Comparison of ENCODE assay signal across 8 cellular contexts in genomic region chr9:35811364-35812024, GRCh38. TPM values are rescaled to one million over a fixed set of nuclear protein-coding genes. Genes with fewer than 3 reads are reported as not detected.
DNase-seq lines count a peak whose midpoint lies in the region; ATAC-seq and TF ChIP-seq lines count a peak whose summit lies in the region.

No MANE protein-coding gene starts in this region.

- peak overlapping the region; percentile 89 for H3K4me3 Mint-ChIP-seq in T-helper 17 cell

- peak overlapping the region; percentile 94 for H3K27ac Mint-ChIP-seq in T-helper 17 cell

- intact Hi-C loops in sciatic nerve (cut with DNase I) = no loop called here

- H3K4me1 ChIP-seq in gastroesophageal sphincter = peaks cover 0 to 47% (median 22%) of the 10 kb centered on the region in 3 donors

- H3K27me3 Mint-ChIP-seq in T-helper 17 cell = no peaks in the 10 kb centered on the region

- peaks cover 0 to 40% of the 10 kb centered on the region in 2 donors for H3K36me3 ChIP-seq in gastroesophageal sphincter

- H3K4me3 ChIP-seq in GM12875 (ENCODE audit: low read depth, low read length) (peak overlapping the region; percentile 47), gastroesophageal sphincter (peak overlapping the region; percentile 45 to 59)

- 0 to 3% methylated on average over 5 to 8 of the region's 13 CpGs for WGBS in gastroesophageal sphincter (ENCODE audit: low coverage in 1 of 2), 2 donors

- no peak for TF ChIP-seq POLR2A in gastroesophageal sphincter (IDR thresholded peaks at IDR 0.05)

- TF ChIP-seq CTCF in GM12875 (IDR thresholded peaks at IDR 0.05; ENCODE audit: borderline replicate concordance, insufficient read depth, low read depth, low read length) (no peak), gastroesophageal sphincter (IDR thresholded peaks at IDR 0.05) (no peak)

- peaks cover 26% of the 10 kb centered on the region for H3K4me1 Mint-ChIP-seq in T-helper 17 cell

- no peaks in the 10 kb centered on the region for H3K27me3 ChIP-seq in gastroesophageal sphincter

- no peaks in the 10 kb centered on the region for H3K36me3 Mint-ChIP-seq in T-helper 17 cell (ENCODE audit: low read depth)

- no peaks in the 10 kb centered on the region for H3K9me3 ChIP-seq in T-helper 17 cell (ENCODE audit: control insufficient read depth, low read length, poor library complexity, severe bottlenecking)
- H3K9me3 ChIP-seq in gastroesophageal sphincter = no peaks in the 10 kb centered on the region

- ATAC-seq in T-helper 17 cell (no peak), gastroesophageal sphincter (no peak), sciatic nerve (no peak), GM18511 (IDR thresholded peaks at IDR 0.05; ENCODE audit: unreplicated experiment) (no peak)

- no peak for TF ChIP-seq EP300 in gastroesophageal sphincter (IDR thresholded peaks at IDR 0.05)

- peak overlapping the region in 3 of 4 donors; percentile 97 to 98 (median 98) for H3K27ac ChIP-seq in gastroesophageal sphincter

- no peak for DNase-seq in T-helper 17 cell
- peak; percentile 60 for DNase-seq in sciatic nerve (ENCODE audit: low spot score)
- DNase-seq in stimulated activated CD4-positive, alpha-beta T cell treated with anti-CD3 and anti-CD28 coated beads, Interleukin-4, amount 100 ng/mL, for 4 hours = no peak
- no peak for DNase-seq in SW 1271 (lab: John Stamatoyannopoulos, UW)
- DNase-seq in NCI-H1436 (lab: John Stamatoyannopoulos, UW) = no peak

RNA-seq across cellular contexts. Expression of gene SPAG8, which starts 0.6 kb away (rescaled TPM):
- total RNA-seq in T-helper 17 cell (under 1 TPM; 0.81 to 0.97 TPM), gastroesophageal sphincter (1 to 10 TPM in 3 of 4 donors, under 1 TPM in 1; 0.81 to 2.1 (median 1.4) TPM), sciatic nerve (6.3 TPM)

RNA-seq across cellular contexts. Expression of gene HINT2, which starts 3.3 kb away (rescaled TPM):
- total RNA-seq in T-helper 17 cell (10 to 100 TPM; 15.0 to 20.5 TPM), gastroesophageal sphincter (10 to 100 TPM; 12.7 to 29.4 (median 18.7) TPM), sciatic nerve (31.2 TPM)

RNA-seq across cellular contexts. Expression of gene FAM221B, which starts 17.0 kb away (rescaled TPM):
- total RNA-seq in T-helper 17 cell (not detected), gastroesophageal sphincter (not detected), sciatic nerve (not detected)

RNA-seq across cellular contexts. Expression of gene TMEM8B, which starts 17.5 kb away (rescaled TPM):
- total RNA-seq in T-helper 17 cell (1 to 10 TPM; 4.5 to 7.1 TPM), gastroesophageal sphincter (10 to 100 TPM; 11.7 to 23.8 (median 18.6) TPM), sciatic nerve (31.7 TPM)

RNA-seq across cellular contexts. Expression of gene NPR2, which starts 20.1 kb away (rescaled TPM):
- 1 to 10 TPM; 3.8 to 4.0 TPM for total RNA-seq in T-helper 17 cell
- 10 to 100 TPM; 12.7 to 39.3 (median 34.5) TPM for total RNA-seq in gastroesophageal sphincter
- 41.8 TPM for total RNA-seq in sciatic nerve
